Comparison of ENCODE assay signal across 8 cellular contexts in genomic region chr19:3146677-3147100, GRCh38. TPM values are rescaled to one million over a fixed set of nuclear protein-coding genes. Genes with fewer than 3 reads are reported as not detected.
A peak's percentile ranks its signal among the peaks of the same experiment; 100 is the strongest.
DNase-seq lines count a peak whose midpoint lies in the region; ATAC-seq, FAIRE-seq and TF ChIP-seq lines count a peak whose summit lies in the region.

No MANE protein-coding gene starts in this region.

- no peak overlapping the region for H3K27ac ChIP-seq in neuronal stem cell (replicated peaks; ENCODE audit: low read length)

- H3K14ac ChIP-seq in neuronal stem cell (ENCODE audit: low read length): no peak overlapping the region

- H3K36me3 Mint-ChIP-seq in activated CD4-positive, alpha-beta memory T cell treated with anti-CD3 and anti-CD28 coated beads for 36 hours: peaks cover 18% of the 10 kb centered on the region
- H3K36me3 Mint-ChIP-seq in endothelial cell (ENCODE audit: low read depth, unreplicated experiment): peaks cover 6% of the 10 kb centered on the region

- peak; percentile 87 for TF ChIP-seq CTCF in endothelial cell (IDR thresholded peaks at IDR 0.05; ENCODE audit: unreplicated experiment)

- H3K4me1 ChIP-seq in neuronal stem cell (ENCODE audit: control insufficient read depth in 2 of 2, insufficient read depth in 1 of 2, low read depth in 1 of 2, low read length in 2 of 2): peaks cover 0 to 4% of the 10 kb centered on the region in 2 donors

- no peak overlapping the region for H3K4me2 ChIP-seq in neuronal stem cell (ENCODE audit: insufficient read depth, low read length, poor library complexity, severe bottlenecking)

- H3K23ac ChIP-seq in neuronal stem cell (ENCODE audit: low read depth, low read length, poor library complexity): no peak overlapping the region

- H3K27me3 ChIP-seq in neuronal stem cell (ENCODE audit: control insufficient read depth in 3 of 3, insufficient read depth in 3 of 3, low read depth in 1 of 3, low read length in 3 of 3): no peaks in the 10 kb centered on the region

- no peak overlapping the region for H2AK5ac ChIP-seq in neuronal stem cell (ENCODE audit: low read depth, low read length)

- H2BK15ac ChIP-seq in neuronal stem cell (ENCODE audit: low read length): no peak overlapping the region

- DNase-seq in HuH-7 (ENCODE audit: low spot score): peak; percentile 50
- DNase-seq in activated CD4-positive, alpha-beta memory T cell treated with anti-CD3 and anti-CD28 coated beads for 36 hours: peak; percentile 79
- DNase-seq in endothelial cell (ENCODE audit: low spot score): peak; percentile 61
- DNase-seq in stimulated activated CD4-positive, alpha-beta T cell treated with anti-CD3 and anti-CD28 coated beads, Interleukin-12 subunit alpha, Interleukin-12 subunit beta, amount 100 ng/mL, for 24 hours (ENCODE audit: low read depth in 2 of 2): peak; percentile 21 to 65
- no peak for DNase-seq in neuronal stem cell (ENCODE audit: low spot score)
- no peak for DNase-seq in NCI-H524 treated with DMSO at 0.1 percent for 48 hours (lab: John Stamatoyannopoulos, UW)
- no peak for DNase-seq in HTR-8/SVneo (ENCODE audit: insufficient read length, low spot score)

- H3K79me1 ChIP-seq in neuronal stem cell (ENCODE audit: low read depth, low read length): peaks cover 4% of the 10 kb centered on the region

- H2AFZ ChIP-seq in neuronal stem cell (ENCODE audit: low read length): no peak overlapping the region

- H2BK12ac ChIP-seq in neuronal stem cell (ENCODE audit: low read length): no peak overlapping the region

- no peaks in the 10 kb centered on the region for H3K9me3 Mint-ChIP-seq in activated CD4-positive, alpha-beta memory T cell treated with anti-CD3 and anti-CD28 coated beads for 36 hours
- no peaks in the 10 kb centered on the region for H3K9me3 Mint-ChIP-seq in endothelial cell (ENCODE audit: unreplicated experiment)

- intact Hi-C loops in activated CD4-positive, alpha-beta memory T cell treated with anti-CD3 and anti-CD28 coated beads for 36 hours (cut with micrococcal nuclease): loop anchor here (1.0 kb wide), 1 partner anchor 17 kb away; no protein-coding TSS in a partner anchor

- H3K36me3 ChIP-seq in neuronal stem cell (replicated peaks in 1 of 2; ENCODE audit: control insufficient read depth in 2 of 2, insufficient read depth in 2 of 2, low read length in 2 of 2): no peaks in the 10 kb centered on the region

- H3K4me3 Mint-ChIP-seq in activated CD4-positive, alpha-beta memory T cell treated with anti-CD3 and anti-CD28 coated beads for 36 hours: no peak overlapping the region
- no peak overlapping the region for H3K4me3 Mint-ChIP-seq in endothelial cell (ENCODE audit: unreplicated experiment)

- peak overlapping the region in 1 of 2 donors; percentile 25 for H3K4me3 ChIP-seq in neuronal stem cell (ENCODE audit: low read length in 2 of 2)

- no peak for ATAC-seq in HG03135 (IDR thresholded peaks at IDR 0.05; ENCODE audit: unreplicated experiment)

- no peak overlapping the region for H3K4ac ChIP-seq in neuronal stem cell (ENCODE audit: low read length)

- POLR2A ChIA-PET in activated CD4-positive, alpha-beta memory T cell treated with anti-CD3 and anti-CD28 coated beads for 36 hours (lab: Charles Lee): no interaction called here

- no peak overlapping the region for H3K9ac ChIP-seq in neuronal stem cell (ENCODE audit: low read depth, low read length, poor library complexity)

- peaks cover 0 to 2% of the 10 kb centered on the region in 2 donors for H3K9me3 ChIP-seq in neuronal stem cell (replicated peaks in 1 of 2; ENCODE audit: control insufficient read depth in 2 of 2, insufficient read depth in 1 of 2, low read depth in 1 of 2, low read length in 2 of 2)

- no peak for FAIRE-seq in HTR-8/SVneo (lab: Jason Lieb, UNC)

- H4K8ac ChIP-seq in neuronal stem cell (ENCODE audit: low read depth, low read length): no peak overlapping the region

- no peaks in the 10 kb centered on the region for H3K27me3 Mint-ChIP-seq in activated CD4-positive, alpha-beta memory T cell treated with anti-CD3 and anti-CD28 coated beads for 36 hours
- H3K27me3 Mint-ChIP-seq in endothelial cell (ENCODE audit: unreplicated experiment): peaks cover 6% of the 10 kb centered on the region

- H4K91ac ChIP-seq in neuronal stem cell (ENCODE audit: low read depth, low read length, poor library complexity): no peak overlapping the region

- peaks cover 24% of the 10 kb centered on the region for H3K4me1 Mint-ChIP-seq in activated CD4-positive, alpha-beta memory T cell treated with anti-CD3 and anti-CD28 coated beads for 36 hours (ENCODE audit: low read depth)
- H3K4me1 Mint-ChIP-seq in endothelial cell (ENCODE audit: unreplicated experiment): peaks cover 18% of the 10 kb centered on the region

- no peak overlapping the region for H3K27ac Mint-ChIP-seq in activated CD4-positive, alpha-beta memory T cell treated with anti-CD3 and anti-CD28 coated beads for 36 hours
- no peak overlapping the region for H3K27ac Mint-ChIP-seq in endothelial cell (ENCODE audit: unreplicated experiment)

- H2BK5ac ChIP-seq in neuronal stem cell (ENCODE audit: low read length): no peak overlapping the region

- no peak overlapping the region for H2BK120ac ChIP-seq in neuronal stem cell (ENCODE audit: low read depth, low read length)

- no peak overlapping the region for H3K18ac ChIP-seq in neuronal stem cell (ENCODE audit: low read length)

- WGBS in neuronal stem cell (ENCODE audit: extremely low coverage in 2 of 2, insufficient read length in 2 of 2, insufficient replicate concordance in 1 of 2), 2 donors: no CpG with 5 or more reads among the region's 5 CpGs

- CTCF ChIA-PET in activated CD4-positive, alpha-beta memory T cell treated with anti-CD3 and anti-CD28 coated beads for 36 hours (lab: Charles Lee): interaction anchor here (0.9 to 3.6 kb wide), 10 partner anchors 9 to 111 kb away, joined by 3 to 33 read pairs (median 6); partner anchors contain the start of gene GNA15

RNA-seq across cellular contexts. Expression of gene GNA15, which starts 10.9 kb away (rescaled TPM):
- 10 to 100 TPM; 78.4 to 79.5 TPM for total RNA-seq in activated CD4-positive, alpha-beta memory T cell treated with anti-CD3 and anti-CD28 coated beads for 36 hours
- not detected for total RNA-seq in endothelial cell (ENCODE audit: unreplicated experiment)
- polyA plus RNA-seq in neuronal stem cell (2013, experiment 1 of 2): 0.01 TPM
- polyA plus RNA-seq in neuronal stem cell (2013, experiment 2 of 2): not detected

RNA-seq across cellular contexts. Expression of gene S1PR4, which starts 31.9 kb away (rescaled TPM):
- total RNA-seq in activated CD4-positive, alpha-beta memory T cell treated with anti-CD3 and anti-CD28 coated beads for 36 hours: 10 to 100 TPM; 32.7 to 34.0 TPM
- total RNA-seq in endothelial cell (ENCODE audit: unreplicated experiment): not detected
- polyA plus RNA-seq in neuronal stem cell (2013, experiment 1 of 2): not detected
- polyA plus RNA-seq in neuronal stem cell (2013, experiment 2 of 2): not detected

RNA-seq across cellular contexts. Expression of gene NCLN, which starts 39.0 kb away (rescaled TPM):
- total RNA-seq in activated CD4-positive, alpha-beta memory T cell treated with anti-CD3 and anti-CD28 coated beads for 36 hours: 10 to 100 TPM; 47.0 to 50.9 TPM
- total RNA-seq in endothelial cell (ENCODE audit: unreplicated experiment): 63.0 TPM
- polyA plus RNA-seq in neuronal stem cell (2013, experiment 1 of 2): 20.8 TPM
- polyA plus RNA-seq in neuronal stem cell (2013, experiment 2 of 2): 20.9 TPM

RNA-seq across cellular contexts. Expression of gene GNA11, which starts 52.5 kb away (rescaled TPM):
- 10 to 100 TPM in 1 of 2 experiments, 1 to 10 TPM in 1; 6.3 to 11.6 TPM for total RNA-seq in activated CD4-positive, alpha-beta memory T cell treated with anti-CD3 and anti-CD28 coated beads for 36 hours
- total RNA-seq in endothelial cell (ENCODE audit: unreplicated experiment): 35.8 TPM
- 19.2 TPM for polyA plus RNA-seq in neuronal stem cell (2013, experiment 1 of 2)
- 20.0 TPM for polyA plus RNA-seq in neuronal stem cell (2013, experiment 2 of 2)

Comparison
In these comparisons a context has a peak if more than half of its experiments do, and no peak if none do; other contexts are left out.
1. DNase-seq: peak in HuH-7 (single experiment), activated CD4-positive, alpha-beta memory T cell treated with anti-CD3 and anti-CD28 coated beads for 36 hours (single experiment), endothelial cell (single experiment) and stimulated activated CD4-positive, alpha-beta T cell treated with anti-CD3 and anti-CD28 coated beads, Interleukin-12 subunit alpha, Interleukin-12 subunit beta, amount 100 ng/mL, for 24 hours (2 of 2); none in neuronal stem cell (single experiment), NCI-H524 treated with DMSO at 0.1 percent for 48 hours (single experiment) and HTR-8/SVneo (single experiment).
2. RNA of gene GNA15, which starts 10.9 kb away (total RNA-seq): 78.4 to 79.5 TPM in activated CD4-positive, alpha-beta memory T cell treated with anti-CD3 and anti-CD28 coated beads for 36 hours; not detected in endothelial cell (single experiment); every median in the first group is over 10 times any median in the second.
3. RNA of gene S1PR4, which starts 31.9 kb away (total RNA-seq): 32.7 to 34.0 TPM in activated CD4-positive, alpha-beta memory T cell treated with anti-CD3 and anti-CD28 coated beads for 36 hours; not detected in endothelial cell (single experiment); every median in the first group is over 10 times any median in the second.